8 cellular contexts compared by ENCODE assay signal in genomic region chr11:123742334-123742733, GRCh38. TPM values are rescaled to one million over a fixed set of nuclear protein-coding genes. Genes with fewer than 3 reads are reported as not detected.
DNase-seq lines count a peak whose midpoint lies in the region; ATAC-seq and TF ChIP-seq lines count a peak whose summit lies in the region.

No MANE protein-coding gene starts in this region.

- TF ChIP-seq CTCF in AG04449 (IDR thresholded peaks at IDR 0.05; ENCODE audit: insufficient read depth, low read length, missing control alignments): no peak
- TF ChIP-seq CTCF in KMS-11 (conservative IDR thresholded peaks at IDR 0.05; ENCODE audit: low read depth, low read length): no peak
- TF ChIP-seq CTCF in mammary epithelial cell (conservative IDR thresholded peaks at IDR 0.05 in 1 of 2, IDR thresholded peaks at IDR 0.05 in 1 of 2; ENCODE audit: extremely low read depth in 1 of 2, insufficient read depth in 1 of 2, low read depth in 1 of 2, low read length in 2 of 2): no peak

- dilution Hi-C loops in mammary epithelial cell (cut with HindIII; ENCODE audit: low sequenced_read_pairs): no loop called here

- no peaks in the 10 kb centered on the region for H3K9me3 ChIP-seq in mammary epithelial cell (replicated peaks; ENCODE audit: insufficient read depth, low read length)
- H3K9me3 ChIP-seq in muscle layer of colon (ENCODE audit: low read length): no peaks in the 10 kb centered on the region

- POLR2A ChIA-PET in AG04449 (lab: Yijun Ruan, JAX): no interaction called here

- DNase-seq in AG04449 (ENCODE audit: low read depth, low spot score): no peak
- no peak for DNase-seq in mammary epithelial cell
- DNase-seq in epidermal melanocyte (ENCODE audit: insufficient read length, low spot score): no peak
- no peak for DNase-seq in NCI-H2196 (lab: John Stamatoyannopoulos, UW; ENCODE audit: unreplicated experiment)

- in situ Hi-C loops in mammary epithelial cell (cut with MboI; ENCODE audit: low sequenced_read_pairs in 2 of 2): loop anchor here in 1 of 2 donors (25.0 kb wide), 1 partner anchor 320 kb away; no protein-coding TSS in a partner anchor

- intact Hi-C loops in mammary epithelial cell (cut with micrococcal nuclease): loop anchor here (1.0 to 10.0 kb wide), 2 partner anchors 327 to 452 kb away; no protein-coding TSS in a partner anchor

- H3K4me1 ChIP-seq in KMS-11 (ENCODE audit: low read depth, poor library complexity, severe bottlenecking) (peaks cover 16% of the 10 kb centered on the region), mammary epithelial cell (ENCODE audit: insufficient read depth, low read length) (peaks cover 15% of the 10 kb centered on the region), muscle layer of colon (ENCODE audit: insufficient read depth, low read length) (peaks cover 16% of the 10 kb centered on the region)

- no peaks in the 10 kb centered on the region for H4K20me1 ChIP-seq in KMS-11 (ENCODE audit: insufficient read depth)
- H4K20me1 ChIP-seq in mammary epithelial cell (ENCODE audit: insufficient read depth, low read length): no peaks in the 10 kb centered on the region

- ATAC-seq in HG02981 (IDR thresholded peaks at IDR 0.05; ENCODE audit: unreplicated experiment) (no peak), GM21423 (IDR thresholded peaks at IDR 0.05; ENCODE audit: unreplicated experiment) (no peak)

- H3K27me3 ChIP-seq in KMS-11 (ENCODE audit: insufficient read depth, low read depth) (no peaks in the 10 kb centered on the region), mammary epithelial cell (ENCODE audit: insufficient read depth, low read length) (no peaks in the 10 kb centered on the region), muscle layer of colon (ENCODE audit: control insufficient read depth in 1 of 2, insufficient read depth in 2 of 2, low read length in 2 of 2) (no peaks in the 10 kb centered on the region)

- H3K27ac ChIP-seq in KMS-11 (no peak overlapping the region), mammary epithelial cell (ENCODE audit: insufficient read depth, low read depth, low read length) (no peak overlapping the region), muscle layer of colon (ENCODE audit: low read depth, low read length) (no peak overlapping the region)

- CTCF ChIA-PET in AG04449 (lab: Yijun Ruan, JAX) (interaction anchor here (1.4 kb wide), 1 partner anchor 14 kb away, joined by 3 read pairs; no protein-coding TSS in a partner anchor), mammary epithelial cell (lab: Charles Lee; ENCODE audit: low non-redundant PET) (no interaction called here)

- H3K79me2 ChIP-seq in KMS-11 (ENCODE audit: insufficient read depth, low read depth) (peaks cover 27% of the 10 kb centered on the region; the same call in 1 of the 2 replicates), mammary epithelial cell (ENCODE audit: insufficient read depth, low read length) (peaks cover 41% of the 10 kb centered on the region)

- H3K4me2 ChIP-seq in KMS-11 (peak overlapping the region; percentile 82), mammary epithelial cell (ENCODE audit: insufficient read depth, low read depth, low read length) (peak overlapping the region; percentile 77)

- H2AFZ ChIP-seq in KMS-11 (ENCODE audit: low read depth) (peak overlapping the region; percentile 74), mammary epithelial cell (ENCODE audit: low read depth, low read length) (peak overlapping the region; percentile 94)

- WGBS in mammary epithelial cell (ENCODE audit: low coverage, missing lambda C conversion rate): 58% methylated on average over 4 of the region's 4 CpGs

- H3K4me3 ChIP-seq in AG04449 (ENCODE audit: low read depth, low read length): peak overlapping the region; percentile 88
- no peak overlapping the region for H3K4me3 ChIP-seq in KMS-11 (IDR thresholded peaks at IDR 0.05; ENCODE audit: insufficient read depth, low read depth, low read length)
- peak overlapping the region; percentile 10 to 98 (median 84) for H3K4me3 ChIP-seq in mammary epithelial cell (replicated peaks in 1 of 3; ENCODE audit: insufficient read depth in 1 of 3, low read depth in 2 of 3, low read length in 3 of 3)
- H3K4me3 ChIP-seq in muscle layer of colon (ENCODE audit: low read depth in 1 of 2, low read length in 2 of 2): peak overlapping the region; percentile 2 to 81

- H3K36me3 ChIP-seq in KMS-11 (ENCODE audit: insufficient read depth) (no peaks in the 10 kb centered on the region), mammary epithelial cell (ENCODE audit: insufficient read depth, low read length) (peaks cover 5% of the 10 kb centered on the region), muscle layer of colon (ENCODE audit: insufficient read depth, low read length) (no peaks in the 10 kb centered on the region)

- BruUV-seq in mammary epithelial cell (replicated peaks; lab: Mats Ljungman, UMichigan): no TSS peak

- H3K9ac ChIP-seq in KMS-11 (no peak overlapping the region), mammary epithelial cell (ENCODE audit: insufficient read depth, low read length) (peak overlapping the region; percentile 82), muscle layer of colon (ENCODE audit: low read length) (peak overlapping the region; percentile 17)

RNA-seq across cellular contexts. Expression of gene ZNF202, which starts 0.9 kb away (rescaled TPM):
- total RNA-seq in mammary epithelial cell: 10 to 100 TPM in 1 of 2 donors, 1 to 10 TPM in 1; 6.7 to 19.3 TPM
- 9.3 TPM for polyA plus RNA-seq in mammary epithelial cell
- 8.6 TPM for polyA minus RNA-seq in mammary epithelial cell

RNA-seq across cellular contexts. Expression of gene OR6X1, which starts 12.0 kb away (rescaled TPM):
- not detected for total RNA-seq in mammary epithelial cell
- polyA plus RNA-seq in mammary epithelial cell: not detected
- polyA minus RNA-seq in mammary epithelial cell: not detected
